In the genomic region with DNA sequence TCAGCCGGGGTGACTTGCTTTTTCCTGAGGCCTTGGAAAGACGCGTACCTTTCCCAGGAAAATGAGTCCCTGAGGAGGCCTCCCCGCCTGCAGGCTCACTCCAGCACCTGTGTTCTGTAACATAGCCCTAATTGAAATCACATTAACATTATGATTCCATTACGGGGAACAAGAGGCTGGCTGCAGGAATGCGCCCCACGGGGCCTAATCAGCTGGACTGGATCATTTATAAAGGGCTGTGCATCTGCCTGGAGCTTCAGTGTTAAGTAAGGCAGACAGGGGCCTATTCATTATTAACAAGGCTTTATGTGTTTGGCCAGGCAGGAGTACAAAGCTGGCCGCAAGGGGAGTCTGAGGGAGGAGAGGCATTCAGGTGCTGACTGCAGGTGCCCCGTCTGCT, we compare ENCODE assay signal across 23 cellular contexts.
"Had no signal": no experiment of that assay in that cellular context is flagged by ENCODE, and none has a peak within 500 bp of the region (broad histone marks: within the 10 kb centered on the region; RNA-seq: fewer than 3 reads in every experiment).

No MANE protein-coding gene starts in this region.

- DNase-seq: activated CD4-positive, alpha-beta T cell treated with anti-CD3 and anti-CD28 coated beads, Interleukin-2, amount 10 ng/mL, durations not matched to agents 24 days and 14 days; activated CD4-positive, CD25-positive, alpha-beta regulatory T cell; activated CD8-positive, alpha-beta T cell treated with anti-CD3 and anti-CD28 coated beads for 36 hours; activated naive CD4-positive, alpha-beta T cell; activated naive CD8-positive, alpha-beta T cell treated with anti-CD3 and anti-CD28 coated beads for 36 hours; activated T-cell treated with anti-CD3 and anti-CD28 coated beads, Interleukin-2, amount 50 U/mL, for 1 hour; amniotic stem cell; effector CD8-positive, alpha-beta T cell; gastrocnemius medialis; heart right ventricle; left ventricle myocardium superior; mucosa of descending colon; naive B cell; pancreas; sigmoid colon; stimulated activated CD4-positive, alpha-beta T cell treated with anti-CD3 and anti-CD28 coated beads, Interleukin-4, amount 100 ng/mL, for 4 hours; T-helper 9 cell; testis; upper lobe of left lung had no signal

- H3K36me3 Mint-ChIP-seq: activated naive CD8-positive, alpha-beta T cell treated with anti-CD3 and anti-CD28 coated beads for 36 hours; memory B cell; naive B cell; stimulated activated memory B cell treated with anti-CD40 and anti-IgM and Interleukin-4, amounts not matched to agents 10 μg/mL and 1 μg/mL and 100 μg/mL, for 72 hours had no signal

- H3K4me3 Mint-ChIP-seq: activated CD4-positive, alpha-beta T cell treated with anti-CD3 and anti-CD28 coated beads, Interleukin-2, amount 10 ng/mL, durations not matched to agents 24 days and 14 days; activated CD8-positive, alpha-beta T cell treated with anti-CD3 and anti-CD28 coated beads for 36 hours; activated naive CD8-positive, alpha-beta T cell treated with anti-CD3 and anti-CD28 coated beads for 36 hours; activated T-helper 17 cell treated with anti-CD3 and anti-CD28 coated beads, Interleukin-2, amount 50 U/mL, for 72 hours; memory B cell; naive B cell; stimulated activated memory B cell treated with anti-CD40 and anti-IgM and Interleukin-4, amounts not matched to agents 10 μg/mL and 1 μg/mL and 100 μg/mL, for 72 hours had no signal

- H3K9me3 ChIP-seq: gastrocnemius medialis, mucosa of descending colon, pancreas, sigmoid colon, testis, upper lobe of left lung had no signal

- H3K36me3 ChIP-seq: gastrocnemius medialis, heart right ventricle, pancreas, sigmoid colon, upper lobe of left lung had no signal

- H3K4me1 ChIP-seq: gastrocnemius medialis, pancreas, sigmoid colon, testis, upper lobe of left lung had no signal

- H3K27ac Mint-ChIP-seq: activated CD4-positive, alpha-beta T cell treated with anti-CD3 and anti-CD28 coated beads, Interleukin-2, amount 10 ng/mL, durations not matched to agents 24 days and 14 days; activated CD8-positive, alpha-beta T cell treated with anti-CD3 and anti-CD28 coated beads for 36 hours; activated naive CD8-positive, alpha-beta T cell treated with anti-CD3 and anti-CD28 coated beads for 36 hours; activated T-helper 17 cell treated with anti-CD3 and anti-CD28 coated beads, Interleukin-2, amount 50 U/mL, for 72 hours; memory B cell; naive B cell; stimulated activated memory B cell treated with anti-CD40 and anti-IgM and Interleukin-4, amounts not matched to agents 10 μg/mL and 1 μg/mL and 100 μg/mL, for 72 hours had no signal

- ATAC-seq: activated CD8-positive, alpha-beta T cell treated with anti-CD3 and anti-CD28 coated beads for 36 hours; activated T-helper 17 cell treated with anti-CD3 and anti-CD28 coated beads, Interleukin-2, amount 50 U/mL, for 72 hours; esophagus mucosa; gastrocnemius medialis; heart right ventricle; left ventricle myocardium superior; mucosa of descending colon; pancreas; stimulated activated memory B cell treated with anti-CD40 and anti-IgM and Interleukin-4, amounts not matched to agents 10 μg/mL and 1 μg/mL and 100 μg/mL, for 72 hours had no signal

- H3K27ac ChIP-seq: gastrocnemius medialis, heart right ventricle, pancreas, sigmoid colon, testis, upper lobe of left lung had no signal

- H3K27me3 ChIP-seq: gastrocnemius medialis, heart right ventricle, pancreas, sigmoid colon, testis, upper lobe of left lung had no signal

- H3K4me3 ChIP-seq: gastrocnemius medialis, heart right ventricle, mucosa of descending colon, pancreas, sigmoid colon, testis, upper lobe of left lung had no signal

- H3K27me3 Mint-ChIP-seq: activated CD4-positive, alpha-beta T cell treated with anti-CD3 and anti-CD28 coated beads, Interleukin-2, amount 10 ng/mL, durations not matched to agents 24 days and 14 days; activated CD8-positive, alpha-beta T cell treated with anti-CD3 and anti-CD28 coated beads for 36 hours; activated naive CD8-positive, alpha-beta T cell treated with anti-CD3 and anti-CD28 coated beads for 36 hours; activated T-helper 17 cell treated with anti-CD3 and anti-CD28 coated beads, Interleukin-2, amount 50 U/mL, for 72 hours had no signal

- H3K9me3 Mint-ChIP-seq: activated CD8-positive, alpha-beta T cell treated with anti-CD3 and anti-CD28 coated beads for 36 hours; activated naive CD8-positive, alpha-beta T cell treated with anti-CD3 and anti-CD28 coated beads for 36 hours; activated T-helper 17 cell treated with anti-CD3 and anti-CD28 coated beads, Interleukin-2, amount 50 U/mL, for 72 hours; memory B cell had no signal
